Comparison of ENCODE assay signal across 15 cellular contexts in the genomic region with DNA sequence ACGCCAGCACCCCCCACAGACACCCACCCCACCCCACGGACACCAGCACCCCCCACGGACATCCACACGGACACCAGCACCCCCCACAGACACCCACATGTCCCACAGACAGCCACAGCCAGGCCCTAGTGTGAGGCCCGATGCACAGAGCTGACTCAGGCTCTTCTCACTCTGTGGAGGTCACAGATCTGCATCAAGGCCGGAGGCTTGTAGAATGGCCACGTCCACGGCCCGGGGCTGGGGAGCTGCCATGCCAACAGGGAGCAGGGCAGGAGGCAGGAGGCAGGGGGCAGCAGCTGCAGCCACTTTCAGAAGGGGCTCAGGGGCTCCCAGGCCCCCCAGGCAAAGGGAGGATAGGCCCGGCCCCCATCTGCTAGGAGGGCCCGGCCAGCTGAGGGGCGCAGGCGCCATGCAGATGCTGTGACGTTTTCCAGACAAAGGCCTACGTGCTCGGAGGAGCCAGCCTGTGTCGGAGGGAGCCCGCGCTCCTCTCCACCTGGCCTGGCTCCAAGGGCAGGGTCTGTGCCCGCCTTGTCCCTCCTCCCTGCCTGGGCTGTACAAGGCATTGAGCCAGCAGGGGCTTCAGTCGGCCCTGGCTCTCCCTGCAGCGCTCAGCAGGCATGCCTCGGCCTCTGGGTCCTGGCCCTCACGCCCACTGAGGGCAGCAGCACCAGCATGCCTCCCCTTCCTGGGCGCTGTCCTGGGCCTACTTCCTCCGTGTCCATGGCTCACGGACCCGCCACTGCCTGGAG.
DNase-seq lines count a peak whose midpoint lies in the region; ATAC-seq and TF ChIP-seq lines count a peak whose summit lies in the region.
"Had no signal": no experiment of that assay in that cellular context is flagged by ENCODE, and none has a peak within 500 bp of the region (broad histone marks: within the 10 kb centered on the region; RNA-seq: fewer than 3 reads in every experiment).

No MANE protein-coding gene starts in this region.

- H3K36me3 Mint-ChIP-seq in brain (peaks cover 22% of the 10 kb centered on the region), T-helper 17 cell (ENCODE audit: low read depth) (peaks cover 2% of the 10 kb centered on the region)

- no peak overlapping the region for H2AK5ac ChIP-seq in neuronal stem cell (ENCODE audit: low read depth, low read length)

- H3K23ac ChIP-seq in neuronal stem cell (ENCODE audit: low read depth, low read length, poor library complexity): peak overlapping the region; percentile 2

- H3K79me2 ChIP-seq in DND-41 (ENCODE audit: insufficient read depth, low read length) (peaks cover 9% of the 10 kb centered on the region), Loucy (ENCODE audit: insufficient read depth, low read length) (no peaks in the 10 kb centered on the region)

- H3K27me3 Mint-ChIP-seq in brain: peaks cover 3% of the 10 kb centered on the region
- no peaks in the 10 kb centered on the region for H3K27me3 Mint-ChIP-seq in T-helper 17 cell
- H3K27me3 Mint-ChIP-seq: B cell; CD4-positive, alpha-beta T cell had no signal

- no peak overlapping the region for H3K9ac ChIP-seq in DND-41 (ENCODE audit: low read depth, low read length)
- H3K9ac ChIP-seq in Loucy (ENCODE audit: low read depth, low read length, poor library complexity, severe bottlenecking): peak overlapping the region; percentile 59
- H3K9ac ChIP-seq in neuronal stem cell (ENCODE audit: low read depth, low read length, poor library complexity): peak overlapping the region; percentile 9

- H3K9me2 ChIP-seq in Loucy (replicated peaks; ENCODE audit: low read depth, low read length): no peaks in the 10 kb centered on the region

- 0 out of 3 replicates have a peak, but pooled peaks have one; percentile 5 for ATAC-seq in DND-41 (ENCODE audit: insufficient read depth, low read depth)
- no peak for ATAC-seq in T-helper 17 cell

- H4K20me1 ChIP-seq in DND-41 (ENCODE audit: insufficient read depth, low read length): peaks cover 53% of the 10 kb centered on the region
- H4K20me1 ChIP-seq in Loucy (ENCODE audit: insufficient read depth, low read length, poor library complexity, severe bottlenecking): no peaks in the 10 kb centered on the region

- H3K4ac ChIP-seq in neuronal stem cell (ENCODE audit: low read length): peak overlapping the region; percentile 76

- H3K36me3 ChIP-seq in DND-41 (ENCODE audit: insufficient read depth, low read length) (peaks cover 95% of the 10 kb centered on the region), Loucy (ENCODE audit: insufficient read depth, low read length) (no peaks in the 10 kb centered on the region; the same call in 1 of the 2 replicates), neuronal stem cell (replicated peaks in 1 of 2; ENCODE audit: control insufficient read depth in 2 of 2, insufficient read depth in 2 of 2, low read length in 2 of 2) (peaks cover 9 to 29% of the 10 kb centered on the region in 2 donors), thyroid gland (peaks cover 0 to 7% of the 10 kb centered on the region in 2 donors)
- H3K36me3 ChIP-seq: HAP-1 had no signal

- peak overlapping the region; percentile 37 for H2BK15ac ChIP-seq in neuronal stem cell (ENCODE audit: low read length)

- intact Hi-C loops in thyroid gland (cut with DNase I): no loop called here

- H3K27ac ChIP-seq in DND-41 (ENCODE audit: low read length): 0 out of 2 replicates have a peak overlapping the region, but pooled peaks have one; percentile 4
- H3K27ac ChIP-seq in neuronal stem cell (replicated peaks; ENCODE audit: low read length): no peak overlapping the region
- no peak overlapping the region for H3K27ac ChIP-seq in thyroid gland

- H3K27me3 ChIP-seq in DND-41 (ENCODE audit: insufficient read depth, low read length, poor library complexity): no peaks in the 10 kb centered on the region
- no peaks in the 10 kb centered on the region for H3K27me3 ChIP-seq in Loucy (ENCODE audit: insufficient read depth, low read length, poor library complexity, severe bottlenecking)
- H3K27me3 ChIP-seq in neuronal stem cell (ENCODE audit: control insufficient read depth in 3 of 3, insufficient read depth in 3 of 3, low read depth in 1 of 3, low read length in 3 of 3): no peaks in the 10 kb centered on the region
- no peaks in the 10 kb centered on the region for H3K27me3 ChIP-seq in thyroid gland

- H3K4me1 ChIP-seq in DND-41 (ENCODE audit: insufficient read depth, low read length) (no peaks in the 10 kb centered on the region), Loucy (ENCODE audit: insufficient read depth, low read length, poor library complexity, severe bottlenecking) (peaks cover 8% of the 10 kb centered on the region), neuronal stem cell (ENCODE audit: control insufficient read depth in 2 of 2, insufficient read depth in 1 of 2, low read depth in 1 of 2, low read length in 2 of 2) (peaks cover 0 to 9% of the 10 kb centered on the region in 2 donors), thyroid gland (peaks cover 0 to under 1% of the 10 kb centered on the region in 2 donors)

- TF ChIP-seq POLR2A in thyroid gland (IDR thresholded peaks at IDR 0.05): no peak

- no peak for TF ChIP-seq CTCF in DND-41 (IDR thresholded peaks at IDR 0.05; ENCODE audit: borderline replicate concordance, extremely low read depth, low read length, poor library complexity, severe bottlenecking)
- no peak for TF ChIP-seq CTCF in Loucy (conservative IDR thresholded peaks at IDR 0.05; ENCODE audit: low read length)
- TF ChIP-seq CTCF in brain (conservative IDR thresholded peaks at IDR 0.05): no peak
- no peak for TF ChIP-seq CTCF in thyroid gland (IDR thresholded peaks at IDR 0.05)

- no peak overlapping the region for H3K4me3 ChIP-seq in DND-41 (ENCODE audit: low read depth in 1 of 2, low read length in 2 of 2)
- H3K4me3 ChIP-seq in Loucy (ENCODE audit: low read length, poor library complexity, severe bottlenecking): no peak overlapping the region
- H3K4me3 ChIP-seq in neuronal stem cell (ENCODE audit: low read length in 2 of 2): no peak overlapping the region
- no peak overlapping the region for H3K4me3 ChIP-seq in thyroid gland (replicated peaks in 1 of 3)
- H3K4me3 ChIP-seq: HAP-1 had no signal

- H3K9me3 ChIP-seq in DND-41 (ENCODE audit: insufficient read depth, low read length, severe bottlenecking) (no peaks in the 10 kb centered on the region), Loucy (ENCODE audit: insufficient read depth, low read depth, low read length) (no peaks in the 10 kb centered on the region), neuronal stem cell (replicated peaks in 1 of 2; ENCODE audit: control insufficient read depth in 2 of 2, insufficient read depth in 1 of 2, low read depth in 1 of 2, low read length in 2 of 2) (no peaks in the 10 kb centered on the region), thyroid gland (no peaks in the 10 kb centered on the region), T-helper 17 cell (ENCODE audit: control insufficient read depth, low read length, poor library complexity, severe bottlenecking) (no peaks in the 10 kb centered on the region)
- H3K9me3 ChIP-seq: HAP-1 had no signal

- H3K79me1 ChIP-seq in neuronal stem cell (ENCODE audit: low read depth, low read length): peaks cover 1% of the 10 kb centered on the region

- no CpG with 5 or more reads among the region's 28 CpGs for WGBS in neuronal stem cell (ENCODE audit: extremely low coverage in 2 of 2, insufficient read length in 2 of 2, insufficient replicate concordance in 1 of 2), 2 donors
- WGBS in thyroid gland, 2 donors: 92 to 100% methylated on average over 10 to 14 of the region's 28 CpGs

- H3K4me3 Mint-ChIP-seq in brain (no peak overlapping the region), T-helper 17 cell (no peak overlapping the region)
- H3K4me3 Mint-ChIP-seq: B cell; CD4-positive, alpha-beta T cell had no signal

- H2BK120ac ChIP-seq in neuronal stem cell (ENCODE audit: low read depth, low read length): no peak overlapping the region

- H3K4me2 ChIP-seq in DND-41 (ENCODE audit: insufficient read depth, low read length): no peak overlapping the region
- no peak overlapping the region for H3K4me2 ChIP-seq in Loucy (ENCODE audit: low read depth, low read length, poor library complexity, severe bottlenecking)
- no peak overlapping the region for H3K4me2 ChIP-seq in neuronal stem cell (ENCODE audit: insufficient read depth, low read length, poor library complexity, severe bottlenecking)

- no peaks in the 10 kb centered on the region for H3F3A ChIP-seq in Loucy (ENCODE audit: low read depth)

- no peak overlapping the region for H2BK5ac ChIP-seq in neuronal stem cell (ENCODE audit: low read length)

- H4K8ac ChIP-seq in neuronal stem cell (ENCODE audit: low read depth, low read length): peak overlapping the region; percentile 43

- no peak overlapping the region for H4K91ac ChIP-seq in neuronal stem cell (ENCODE audit: low read depth, low read length, poor library complexity)

- H3K27ac Mint-ChIP-seq in brain: peak overlapping the region in 4 of 5 experiments; percentile 58 to 89 (median 82)
- H3K27ac Mint-ChIP-seq in T-helper 17 cell: no peak overlapping the region
- H3K27ac Mint-ChIP-seq: B cell; CD4-positive, alpha-beta T cell had no signal

- no peak overlapping the region for H3K14ac ChIP-seq in neuronal stem cell (ENCODE audit: low read length)

- H2AFZ ChIP-seq in DND-41 (ENCODE audit: low read depth, low read length) (no peak overlapping the region), Loucy (ENCODE audit: low read length) (no peak overlapping the region), neuronal stem cell (ENCODE audit: low read length) (no peak overlapping the region)

- no peaks in the 10 kb centered on the region for H3K9me3 Mint-ChIP-seq in brain
- H3K9me3 Mint-ChIP-seq: CD4-positive, alpha-beta T cell had no signal

- H3K18ac ChIP-seq in neuronal stem cell (ENCODE audit: low read length): peak overlapping the region; percentile 44

- H3K4me1 Mint-ChIP-seq in brain (peaks cover 4% of the 10 kb centered on the region), T-helper 17 cell (peaks cover 4% of the 10 kb centered on the region)
- H3K4me1 Mint-ChIP-seq: B cell had no signal

- DNase-seq in DND-41: no peak
- no peak for DNase-seq in neuronal stem cell (ENCODE audit: low spot score)
- DNase-seq in stimulated activated CD4-positive, alpha-beta T cell treated with anti-CD3 and anti-CD28 coated beads, Interleukin-4, amount 100 ng/mL, for 4 hours: no peak
- no peak for DNase-seq in NCI-H2196 (lab: John Stamatoyannopoulos, UW; ENCODE audit: unreplicated experiment)
- no peak for DNase-seq in thyroid gland
- DNase-seq in T-helper 17 cell: no peak
- DNase-seq: C1 segment of cervical spinal cord; Calu3; CD4-positive, alpha-beta T cell; DMS 273 treated with DMSO at 0.1 percent for 48 hours; GOT3 had no signal

- peak overlapping the region; percentile 90 for H2BK12ac ChIP-seq in neuronal stem cell (ENCODE audit: low read length)
